Comparison of ENCODE assay signal across 14 cellular contexts in the genomic region with DNA sequence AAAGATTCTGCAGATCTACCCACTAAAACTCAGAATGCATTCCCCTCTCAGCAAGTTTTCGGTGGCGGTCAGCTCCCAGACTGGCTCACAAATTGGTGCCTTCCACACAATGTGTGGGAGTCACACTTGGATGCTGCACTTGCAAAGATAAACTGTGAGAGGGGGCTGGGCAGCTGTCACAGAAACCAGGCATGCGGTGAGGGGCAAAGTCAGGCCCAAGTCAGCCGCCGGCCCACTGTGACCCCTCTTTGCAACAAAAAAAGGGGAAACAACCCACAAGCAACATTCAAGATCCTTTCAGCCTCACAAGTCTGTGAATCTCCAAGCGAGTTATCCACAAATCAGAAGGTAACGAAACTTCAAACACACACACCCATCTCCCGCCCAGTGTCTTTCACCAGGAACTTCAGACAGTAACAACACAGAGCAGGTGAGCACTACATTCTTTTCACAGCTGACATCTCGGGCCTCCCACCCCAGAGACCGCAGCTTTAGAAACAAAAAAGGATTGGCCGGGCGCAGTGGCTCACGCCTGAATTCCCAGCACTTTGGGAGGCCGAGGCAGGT. TPM values are rescaled to one million over a fixed set of nuclear protein-coding genes. Genes with fewer than 3 reads are reported as not detected.
DNase-seq lines count a peak whose midpoint lies in the region; ATAC-seq and TF ChIP-seq lines count a peak whose summit lies in the region.
"Had no signal": no experiment of that assay in that cellular context is flagged by ENCODE, and none has a peak within 500 bp of the region (broad histone marks: within the 10 kb centered on the region; RNA-seq: fewer than 3 reads in every experiment).

No MANE protein-coding gene starts in this region.

- no peaks in the 10 kb centered on the region for H3K9me2 ChIP-seq in GM23338 (ENCODE audit: insufficient read depth)

- peaks cover 12% of the 10 kb centered on the region; the same call in 2 of the 3 replicates for H3K4me1 Mint-ChIP-seq in GM23338
- peaks cover 31% of the 10 kb centered on the region for H3K4me1 Mint-ChIP-seq in brain
- peaks cover 49% of the 10 kb centered on the region for H3K4me1 Mint-ChIP-seq in stimulated activated memory B cell treated with anti-CD40 and anti-IgM and Interleukin-4, amounts not matched to agents 10 μg/mL and 1 μg/mL and 100 μg/mL, for 72 hours

- H3K4me1 ChIP-seq in GM23338 (ENCODE audit: insufficient read depth) = no peaks in the 10 kb centered on the region; the same call in 1 of the 2 replicates
- peaks cover 0 to 3% of the 10 kb centered on the region in 2 donors for H3K4me1 ChIP-seq in lung (ENCODE audit: control insufficient read depth in 2 of 2, insufficient read depth in 2 of 2, low read length in 2 of 2)
- H3K4me1 ChIP-seq in tibial artery = no peaks in the 10 kb centered on the region

- no peak for TF ChIP-seq POLR2A in erythroblast (IDR thresholded peaks at IDR 0.05; ENCODE audit: low read length)

- TF ChIP-seq CTCF in GM23338 (conservative IDR thresholded peaks at IDR 0.05; ENCODE audit: low read depth in 2 of 2) (no peak), brain (conservative IDR thresholded peaks at IDR 0.05) (no peak), lung (IDR thresholded peaks at IDR 0.05; ENCODE audit: control extremely low read depth, extremely low read depth) (no peak), tibial artery (IDR thresholded peaks at IDR 0.05) (no peak)

- H3K9me3 Mint-ChIP-seq in GM23338 (no peaks in the 10 kb centered on the region), brain (no peaks in the 10 kb centered on the region)
- no peaks in the 10 kb centered on the region for H3K9me3 Mint-ChIP-seq in stimulated activated memory B cell treated with anti-CD40 and anti-IgM and Interleukin-4, amounts not matched to agents 10 μg/mL and 1 μg/mL and 100 μg/mL, for 72 hours
- H3K9me3 Mint-ChIP-seq: activated T-cell treated with anti-CD3 and anti-CD28 coated beads, Interleukin-2, amount 50 U/mL, for 24 hours had no signal

- H3K27me3 Mint-ChIP-seq in GM23338 (ENCODE audit: insufficient read depth, low read depth, poor library complexity) (peaks cover 8% of the 10 kb centered on the region), brain (no peaks in the 10 kb centered on the region)
- no peaks in the 10 kb centered on the region for H3K27me3 Mint-ChIP-seq in stimulated activated memory B cell treated with anti-CD40 and anti-IgM and Interleukin-4, amounts not matched to agents 10 μg/mL and 1 μg/mL and 100 μg/mL, for 72 hours
- H3K27me3 Mint-ChIP-seq: activated T-cell treated with anti-CD3 and anti-CD28 coated beads, Interleukin-2, amount 50 U/mL, for 24 hours had no signal

- H3F3A ChIP-seq in GM23338 (replicated peaks; ENCODE audit: low read depth) = no peaks in the 10 kb centered on the region

- H3K27ac ChIP-seq in GM23338 (ENCODE audit: low read depth) (0 out of 2 replicates have a peak overlapping the region, but pooled peaks have one; percentile 63), lung (ENCODE audit: low read depth in 1 of 2, low read length in 1 of 2) (no peak overlapping the region), tibial artery (no peak overlapping the region)
- H3K27ac ChIP-seq: epithelial cell of prostate had no signal

- H4K20me1 ChIP-seq in GM23338 (replicated peaks; ENCODE audit: insufficient read depth) = no peaks in the 10 kb centered on the region; the same call in 1 of the 2 replicates

- peak overlapping the region; percentile 2; the same call in 1 of the 2 replicates for H3K27ac Mint-ChIP-seq in GM23338
- peak overlapping the region; percentile 25 to 91 (median 85) for H3K27ac Mint-ChIP-seq in brain
- H3K27ac Mint-ChIP-seq in stimulated activated memory B cell treated with anti-CD40 and anti-IgM and Interleukin-4, amounts not matched to agents 10 μg/mL and 1 μg/mL and 100 μg/mL, for 72 hours = peak overlapping the region; percentile 30
- H3K27ac Mint-ChIP-seq: activated T-cell treated with anti-CD3 and anti-CD28 coated beads, Interleukin-2, amount 50 U/mL, for 24 hours had no signal

- H3K36me3 ChIP-seq in GM23338 (ENCODE audit: insufficient read depth) (no peaks in the 10 kb centered on the region), lung (ENCODE audit: control insufficient read depth in 2 of 2, insufficient read depth in 2 of 2, low read length in 2 of 2) (peaks cover 0 to 2% of the 10 kb centered on the region in 2 donors), tibial artery (peaks cover 0 to 6% (median 3%) of the 10 kb centered on the region in 3 donors)

- WGBS in lung, 2 donors = 88 to 89% methylated on average over 14 of the region's 14 CpGs

- peaks cover 31% of the 10 kb centered on the region for H3K79me2 ChIP-seq in GM23338 (replicated peaks; ENCODE audit: insufficient read depth)

- H3K9me3 ChIP-seq in lung (ENCODE audit: control insufficient read depth in 2 of 2, insufficient read depth in 1 of 2, low read length in 1 of 2) (no peaks in the 10 kb centered on the region), tibial artery (no peaks in the 10 kb centered on the region)

- no peaks in the 10 kb centered on the region for H3K27me3 ChIP-seq in GM23338 (ENCODE audit: insufficient read depth)
- H3K27me3 ChIP-seq in lung (ENCODE audit: control insufficient read depth, insufficient read depth) = no peaks in the 10 kb centered on the region
- H3K27me3 ChIP-seq in tibial artery = no peaks in the 10 kb centered on the region

- H3K36me3 Mint-ChIP-seq in GM23338 (ENCODE audit: low read depth) (no peaks in the 10 kb centered on the region), brain (peaks cover 7% of the 10 kb centered on the region)
- H3K36me3 Mint-ChIP-seq in stimulated activated memory B cell treated with anti-CD40 and anti-IgM and Interleukin-4, amounts not matched to agents 10 μg/mL and 1 μg/mL and 100 μg/mL, for 72 hours = peaks cover 46% of the 10 kb centered on the region

- ATAC-seq in GM23338 = peak; percentile 33
- peak; percentile 43 for ATAC-seq in lung (ENCODE audit: insufficient read depth, low FRiP score)
- no peak for ATAC-seq in stimulated activated memory B cell treated with anti-CD40 and anti-IgM and Interleukin-4, amounts not matched to agents 10 μg/mL and 1 μg/mL and 100 μg/mL, for 72 hours
- no peak for ATAC-seq in HG02798 (IDR thresholded peaks at IDR 0.05; ENCODE audit: poor library complexity, unreplicated experiment)

- no peak overlapping the region for H3K4me3 ChIP-seq in GM23338
- H3K4me3 ChIP-seq in lung = no peak overlapping the region
- H3K4me3 ChIP-seq in tibial artery = no peak overlapping the region

- H3K4me2 ChIP-seq in GM23338 = no peak overlapping the region

- H3K4me3 Mint-ChIP-seq in GM23338 = no peak overlapping the region
- H3K4me3 Mint-ChIP-seq in brain = peak overlapping the region in 2 of 5 experiments; percentile 1 to 62
- no peak overlapping the region for H3K4me3 Mint-ChIP-seq in stimulated activated memory B cell treated with anti-CD40 and anti-IgM and Interleukin-4, amounts not matched to agents 10 μg/mL and 1 μg/mL and 100 μg/mL, for 72 hours
- H3K4me3 Mint-ChIP-seq: activated T-cell treated with anti-CD3 and anti-CD28 coated beads, Interleukin-2, amount 50 U/mL, for 24 hours had no signal

- intact Hi-C loops in tibial artery (cut with DNase I; ENCODE audit: low total_unique reads) = no loop called here

- no peak overlapping the region for H2AFZ ChIP-seq in GM23338

- no peak for DNase-seq in GM23338 (ENCODE audit: low spot score)
- no peak for DNase-seq in lung (ENCODE audit: low spot score)
- no peak for DNase-seq in NCI-H526 treated with DMSO at 0.1 percent for 48 hours (lab: John Stamatoyannopoulos, UW)
- no peak for DNase-seq in erythroblast (lab: John Stamatoyannopoulos, UW)
- no peak for DNase-seq in tibial artery
- DNase-seq: activated T-cell treated with anti-CD3 and anti-CD28 coated beads, Interleukin-2, amount 50 U/mL, for 24 hours; DMS53; NCI-H1436 treated with DMSO at 0.1 percent for 48 hours; SHP77 treated with DMSO at 0.1 percent for 48 hours; T-helper 9 cell had no signal

TF ChIP-seq in GM23338, 12 proteins besides CTCF, POLR2A, EP300 and RAD21:
- no peak for TF ChIP-seq EZH2 (IDR thresholded peaks at IDR 0.05; ENCODE audit: low read depth, unreplicated experiment)

RNA-seq across cellular contexts. Expression of a gene that starts 32.0 kb away (rescaled TPM):
- total RNA-seq in GM23338 (2014; rRNA removed; shearing (Covaris generic)) = 15.6 and 44.3 TPM in 2 replicates
- 49.1 and 50.9 TPM in 2 replicates for polyA plus RNA-seq in GM23338 (2016; fragmentation: Nextera tagmentation; extraction: Ambion mirVana)
- polyA plus RNA-seq in brain (ENCODE audit: insufficient read depth, low read depth, low replicate concordance) = 23.5 TPM
- total RNA-seq in lung = 10 to 100 TPM; 24.6 to 54.6 TPM
- polyA plus RNA-seq in lung = 10 to 100 TPM; 44.6 to 47.0 TPM

RNA-seq across cellular contexts. Expression of a gene that starts 40.2 kb away (rescaled TPM):
- total RNA-seq in GM23338 (2014; rRNA removed; shearing (Covaris generic)) = 54.5 and 66.8 TPM in 2 replicates
- polyA plus RNA-seq in GM23338 (2016; fragmentation: Nextera tagmentation; extraction: Ambion mirVana) = 151 and 163 TPM in 2 replicates
- 82.3 TPM for polyA plus RNA-seq in brain (ENCODE audit: insufficient read depth, low read depth, low replicate concordance)
- total RNA-seq in lung = 10 to 100 TPM in 1 of 2 donors, 1 to 10 TPM in 1; 9.3 to 16.1 TPM
- polyA plus RNA-seq in lung = 10 to 100 TPM; 20.9 to 24.7 TPM

RNA-seq across cellular contexts. Expression of a gene that starts 40.3 kb away (rescaled TPM):
- total RNA-seq in GM23338 (2014; rRNA removed; shearing (Covaris generic)) = 25.3 and 30.0 TPM in 2 replicates
- 37.8 and 41.1 TPM in 2 replicates for polyA plus RNA-seq in GM23338 (2016; fragmentation: Nextera tagmentation; extraction: Ambion mirVana)
- 30.9 TPM for polyA plus RNA-seq in brain (ENCODE audit: insufficient read depth, low read depth, low replicate concordance)
- total RNA-seq in lung = 10 to 100 TPM; 18.7 to 24.7 TPM
- polyA plus RNA-seq in lung = 10 to 100 TPM; 21.5 to 25.5 TPM

RNA-seq across cellular contexts. Expression of a gene that starts 49.5 kb away (rescaled TPM):
- total RNA-seq in GM23338 (2014; rRNA removed; shearing (Covaris generic)) = 59.3 and 87.1 TPM in 2 replicates
- polyA plus RNA-seq in GM23338 (2016; fragmentation: Nextera tagmentation; extraction: Ambion mirVana) (40.3 and 42.9 TPM in 2 replicates), brain (ENCODE audit: insufficient read depth, low read depth, low replicate concordance) (42.7 TPM), lung (10 to 100 TPM; 43.0 to 46.0 TPM)
- 10 to 100 TPM; 53.7 to 54.9 TPM for total RNA-seq in lung

Comparison
In these comparisons a context has a peak if more than half of its experiments do, and no peak if none do; other contexts are left out.
1. ATAC-seq: peak in GM23338 (single experiment) and lung (single experiment); none in stimulated activated memory B cell treated with anti-CD40 and anti-IgM and Interleukin-4, amounts not matched to agents 10 μg/mL and 1 μg/mL and 100 μg/mL, for 72 hours (single experiment) and HG02798 (single experiment).
2. H3K27ac Mint-ChIP-seq: peak in every context shown above with its lines; median percentile 85 in brain; 30 in stimulated activated memory B cell treated with anti-CD40 and anti-IgM and Interleukin-4, amounts not matched to agents 10 μg/mL and 1 μg/mL and 100 μg/mL, for 72 hours; 2 in GM23338.